In genomic region chr2:109218087-109218791, GRCh38 we compare ENCODE assay signal across 1 cellular context.
A peak's percentile ranks its signal among the peaks of the same experiment; 100 is the strongest.
TF ChIP-seq lines count a peak whose summit lies in the region.

No MANE protein-coding gene starts in this region.

TF ChIP-seq in liver, 16 proteins besides CTCF, POLR2A, EP300 and RAD21 (continued from another document):
- TF ChIP-seq FOXA2 (IDR thresholded peaks at IDR 0.05) (no peak), HNF4A (conservative IDR thresholded peaks at IDR 0.05) (peak; percentile 95 to 97), YY1 (IDR thresholded peaks at IDR 0.05) (peak; percentile 65), GABPA (IDR thresholded peaks at IDR 0.05 in 1 of 2, conservative IDR thresholded peaks at IDR 0.05 in 1 of 2) (no peak), HNF4G (IDR thresholded peaks at IDR 0.05) (peak; percentile 74)
